In genomic region chr21:45256912-45257672, GRCh38 we compare ENCODE assay signal across 14 cellular contexts. TPM values are rescaled to one million over a fixed set of nuclear protein-coding genes. Genes with fewer than 3 reads are reported as not detected.
DNase-seq lines count a peak whose midpoint lies in the region; ATAC-seq, FAIRE-seq and TF ChIP-seq lines count a peak whose summit lies in the region.
"Had no signal": no experiment of that assay in that cellular context is flagged by ENCODE, and none has a peak within 500 bp of the region (broad histone marks: within the 10 kb centered on the region; RNA-seq: fewer than 3 reads in every experiment).

No MANE protein-coding gene starts in this region.

- no peak for TF ChIP-seq EP300 in GM12878 (IDR thresholded peaks at IDR 0.05; ENCODE audit: borderline replicate concordance in 1 of 2, control insufficient read depth in 1 of 2, low read depth in 2 of 2, low read length in 2 of 2)

- POLR2A ChIA-PET in IMR-90 (lab: Charles Lee; ENCODE audit: unreplicated experiment) (no interaction called here), GM12878 (lab: Charles Lee) (no interaction called here)

- H2AFZ ChIP-seq in IMR-90 (replicated peaks; ENCODE audit: low read length, poor library complexity) (no peak overlapping the region), GM12878 (ENCODE audit: control insufficient read depth, low read depth, low read length) (no peak overlapping the region)

- RAD21 ChIA-PET in GM12878 (lab: Charles Lee; ENCODE audit: unreplicated experiment), result no interaction called here

- 39% methylated on average over 7 of the region's 27 CpGs; no CpG with 5 or more reads in 1 of the 2 experiments for WGBS in IMR-90 (ENCODE audit: extremely low coverage in 2 of 2, insufficient read length in 1 of 2), 2 experiments
- 35% methylated on average over 26 of the region's 27 CpGs for WGBS in GM12878 (ENCODE audit: insufficient coverage, insufficient replicate concordance, low lambda C conversion rate, missing lambda C conversion rate)

- peak; percentile 18 for DNase-seq in AG20443 (ENCODE audit: low spot score)
- no peak for DNase-seq in IMR-90
- DNase-seq in GM12878 (ENCODE audit: low read depth, low spot score), result no peak
- peak; percentile 52 for DNase-seq in left kidney (ENCODE audit: low read depth, low spot score)
- no peak for DNase-seq in MV-4-11 (lab: John Stamatoyannopoulos, UW)
- DNase-seq in hippocampal formation (lab: John Stamatoyannopoulos, UW), result no peak
- no peak for DNase-seq in COLO668 (lab: John Stamatoyannopoulos, UW; ENCODE audit: unreplicated experiment)
- DNase-seq: activated CD4-positive, CD25-positive, alpha-beta regulatory T cell treated with anti-CD3 and anti-CD28 coated beads, Interleukin-2, amount 50 U/mL, for 72 hours; GDM1; NCI-H226 had no signal

- no peaks in the 10 kb centered on the region for H3K79me2 ChIP-seq in GM12878 (ENCODE audit: control insufficient read depth, insufficient read depth, low read length)

- CTCF ChIA-PET in IMR-90 (lab: Yijun Ruan, JAX) (interaction anchor here (0.7 kb wide), 1 partner anchor 117 kb away, joined by 4 read pairs; no protein-coding TSS in a partner anchor), GM12878 (lab: Yijun Ruan, JAX) (no interaction called here)

- no peak overlapping the region for H2AK9ac ChIP-seq in IMR-90 (replicated peaks; ENCODE audit: low read depth, low read length, poor library complexity)

- no peak for FAIRE-seq in GM12878 (lab: Jason Lieb, UNC)
- FAIRE-seq: H54 had no signal

- H4K91ac ChIP-seq in IMR-90 (ENCODE audit: insufficient read depth, low read depth, low read length), result no peak overlapping the region

- H4K8ac ChIP-seq in IMR-90 (ENCODE audit: low read depth in 2 of 2, low read length in 2 of 2), result no peak overlapping the region

- no peak overlapping the region for H4K5ac ChIP-seq in IMR-90 (ENCODE audit: low read depth, low read length)

- TF ChIP-seq RAD21 in IMR-90 (IDR thresholded peaks at IDR 0.05; ENCODE audit: low read length), result no peak
- TF ChIP-seq RAD21 in GM12878 (IDR thresholded peaks at IDR 0.05; ENCODE audit: insufficient read depth, low read depth, low read length), result no peak

- no peak overlapping the region for H2BK5ac ChIP-seq in IMR-90 (ENCODE audit: low read depth, low read length, poor library complexity, severe bottlenecking)

- H3K56ac ChIP-seq in IMR-90 (ENCODE audit: extremely low read depth, insufficient read depth, low read length), result no peak overlapping the region

- no peak for TF ChIP-seq CTCF in IMR-90 (conservative IDR thresholded peaks at IDR 0.05; ENCODE audit: low read depth, low read length)
- no peak for TF ChIP-seq CTCF in GM12878 (IDR thresholded peaks at IDR 0.05 in 2 of 3, conservative IDR thresholded peaks at IDR 0.05 in 1 of 3; ENCODE audit: control insufficient read depth in 2 of 3, extremely low read depth in 1 of 3, insufficient read depth in 1 of 3, low read depth in 3 of 3, low read length in 3 of 3)

- H2BK120ac ChIP-seq in IMR-90 (ENCODE audit: low read depth, low read length), result no peak overlapping the region

- H3K79me1 ChIP-seq in IMR-90 (ENCODE audit: low read depth in 1 of 2, low read length in 2 of 2), result no peaks in the 10 kb centered on the region

- no peak overlapping the region for H3K18ac ChIP-seq in IMR-90 (ENCODE audit: low read depth, low read length)

- H3K9me3 ChIP-seq in IMR-90 (ENCODE audit: control insufficient read depth, insufficient read depth, low read length) (no peaks in the 10 kb centered on the region), GM12878 (replicated peaks; ENCODE audit: control insufficient read depth, insufficient read depth, low read length) (no peaks in the 10 kb centered on the region)
- H3K9me3 ChIP-seq: tibial artery had no signal

- peaks cover 4% of the 10 kb centered on the region for H3K4me1 ChIP-seq in IMR-90 (ENCODE audit: control insufficient read depth, insufficient read depth, low read length)
- H3K4me1 ChIP-seq in GM12878 (ENCODE audit: control insufficient read depth, insufficient read depth, low read length), result no peaks in the 10 kb centered on the region

- no peak overlapping the region for H3K4me2 ChIP-seq in IMR-90 (ENCODE audit: low read depth, low read length)
- H3K4me2 ChIP-seq in GM12878 (ENCODE audit: control insufficient read depth, insufficient read depth), result no peak overlapping the region

- H4K20me1 ChIP-seq in IMR-90 (ENCODE audit: insufficient read depth, low read length) (peaks cover 3% of the 10 kb centered on the region; the same call in 1 of the 2 replicates), GM12878 (ENCODE audit: control insufficient read depth, insufficient read depth) (no peaks in the 10 kb centered on the region)

- no peak overlapping the region for H2BK15ac ChIP-seq in IMR-90 (ENCODE audit: low read depth, low read length)

- no peak overlapping the region for H3K9ac ChIP-seq in IMR-90 (ENCODE audit: low read depth, low read length)
- H3K9ac ChIP-seq in GM12878 (ENCODE audit: control insufficient read depth, insufficient read depth, low read length), result no peak overlapping the region

- H3K27me3 ChIP-seq in IMR-90 (ENCODE audit: control insufficient read depth, insufficient read depth, low read length) (peaks cover 21% of the 10 kb centered on the region), GM12878 (replicated peaks in 1 of 2; ENCODE audit: control insufficient read depth in 2 of 2, insufficient read depth in 2 of 2, low read length in 1 of 2) (no peaks in the 10 kb centered on the region)

- peaks cover 3% of the 10 kb centered on the region; the same call in 1 of the 2 replicates for H3K9me1 ChIP-seq in IMR-90 (ENCODE audit: insufficient read depth, low read length)

- SMC1A ChIA-PET in GM12878 (lab: Charles Lee; ENCODE audit: uncharacterized antibody, unreplicated experiment), result interaction anchor here (1.2 kb wide), 1 partner anchor 44 kb away, joined by 3 read pairs; no protein-coding TSS in a partner anchor

- H3K27ac ChIP-seq in IMR-90 (ENCODE audit: insufficient read depth, low read length) (no peak overlapping the region), GM12878 (ENCODE audit: control insufficient read depth, insufficient read depth) (no peak overlapping the region)
- H3K27ac ChIP-seq: dorsolateral prefrontal cortex, tibial artery had no signal

- intact Hi-C loops in IMR-90 (cut with micrococcal nuclease), result no loop called here
- intact Hi-C loops in GM12878 (cut with micrococcal nuclease; ENCODE audit: unreplicated experiment), result no loop called here

- dilution Hi-C loops in IMR-90 (cut with HindIII; ENCODE audit: low sequenced_read_pairs, unreplicated experiment), result no loop called here

- no peak overlapping the region for H3K14ac ChIP-seq in IMR-90 (replicated peaks; ENCODE audit: low read depth, low read length)

- TF ChIP-seq POLR2A in IMR-90 (IDR thresholded peaks at IDR 0.05; ENCODE audit: low read depth, low read length) (no peak), GM12878 (IDR thresholded peaks at IDR 0.05; ENCODE audit: low read depth, low read length) (no peak)

- H2AK5ac ChIP-seq in IMR-90 (ENCODE audit: low read depth, low read length), result peak overlapping the region; percentile 18; the same call in 1 of the 2 replicates

- H2BK20ac ChIP-seq in IMR-90 (ENCODE audit: low read depth, low read length), result no peak overlapping the region

- ATAC-seq in IMR-90 (ENCODE audit: low read depth) (peak; percentile 33), GM12878 (peak; percentile 38), GM18861 (IDR thresholded peaks at IDR 0.05; ENCODE audit: unreplicated experiment) (no peak)

- H3K4me3 ChIP-seq in IMR-90 (ENCODE audit: insufficient read depth, low read depth, low read length) (no peak overlapping the region), GM12878 (no peak overlapping the region)
- H3K4me3 ChIP-seq: dorsolateral prefrontal cortex, tibial artery had no signal

- no peak overlapping the region for H3K4ac ChIP-seq in IMR-90 (ENCODE audit: low read depth, low read length)

- H3K23ac ChIP-seq in IMR-90 (ENCODE audit: low read depth, low read length), result no peak overlapping the region

- H3K36me3 ChIP-seq in IMR-90 (ENCODE audit: control insufficient read depth, insufficient read depth, low read length) (peaks cover 3% of the 10 kb centered on the region; the same call in 1 of the 2 replicates), GM12878 (ENCODE audit: control insufficient read depth in 2 of 2, insufficient read depth in 2 of 2, low read length in 1 of 2) (no peaks in the 10 kb centered on the region; a peak in 1 of 4 replicates)
- H3K36me3 ChIP-seq: tibial artery had no signal

- no TSS peak for BruUV-seq in IMR-90 (replicated peaks; lab: Mats Ljungman, UMichigan)
- no TSS peak for BruUV-seq in GM12878 (replicated peaks; lab: Mats Ljungman, UMichigan)

- in situ Hi-C loops in IMR-90 (cut with MboI; ENCODE audit: low sequenced_read_pairs) (no loop called here), GM12878 (cut with MboI) (no loop called here)

TF ChIP-seq in IMR-90, 13 proteins besides CTCF, POLR2A, EP300 and RAD21 (continues in another document):
- TF ChIP-seq RFX5 (IDR thresholded peaks at IDR 0.05; ENCODE audit: low read depth, low read length) (no peak), FOS (IDR thresholded peaks at IDR 0.05; ENCODE audit: low read depth, low read length) (no peak), MAFK (IDR thresholded peaks at IDR 0.05; ENCODE audit: low read depth, low read length) (no peak)

TF ChIP-seq in GM12878, 131 proteins besides CTCF, POLR2A, EP300 and RAD21 (continues in another document):
- TF ChIP-seq SIN3A (IDR thresholded peaks at IDR 0.05; ENCODE audit: low read depth, low read length) (no peak), GATAD2B (conservative IDR thresholded peaks at IDR 0.05; ENCODE audit: low read depth) (no peak), YY1 (IDR thresholded peaks at IDR 0.05; ENCODE audit: low read depth, low read length) (no peak)

RNA-seq across cellular contexts. Expression of gene POFUT2, which starts 30.6 kb away (rescaled TPM):
- total RNA-seq in IMR-90 (2012; rRNA removed) (18.8 and 23.9 TPM in 2 replicates), GM12878 (2014; rRNA removed) (5.3 and 7.6 TPM in 2 replicates), GM12878 (2014; rRNA removed; fragmentation: Illumina TruSeq; extraction: Trizol) (3.6 and 4.5 TPM in 2 replicates), GM12878 (2021) (11.8 and 15.1 TPM in 2 replicates)
- polyA plus RNA-seq in IMR-90 (2012; rRNA removed) (58.5 and 59.3 TPM in 2 replicates), GM12878 (2011; rRNA removed) (8.0 and 9.1 TPM in 2 replicates), GM12878 (2014; fragmentation: Illumina TruSeq; extraction: Trizol) (4.7 and 8.0 TPM in 2 replicates), GM12878 (2014; fragmentation: Nextera tagmentation; extraction: Ambion mirVana) (1 to 10 TPM; 1.2 to 1.6 TPM), GM12878 (2014; rRNA removed) (12.2 and 12.7 TPM in 2 replicates), GM12878 (2016; fragmentation: Nextera tagmentation; extraction: Ambion mirVana) (1 to 10 TPM; 5.2 to 6.0 TPM)
- 46.5 and 53.6 TPM in 2 replicates for polyA plus RNA-seq in IMR-90 (2012; cell fraction: cytosol; rRNA removed)
- 236 and 251 TPM in 2 replicates for polyA plus RNA-seq in IMR-90 (2012; cell fraction: nucleus; rRNA removed; ENCODE audit: low replicate concordance)
- 49.9 and 52.0 TPM in 2 replicates for total RNA-seq in GM12878 (2013; cell fraction: nucleolus; rRNA removed)
- polyA plus RNA-seq in GM12878 (2011; ENCODE audit: low read depth), result 5.5 TPM
- 7.5 and 9.1 TPM in 2 replicates for polyA plus RNA-seq in GM12878 (2011; cell fraction: cytosol; rRNA removed)
- 97.7 and 118 TPM in 2 replicates for polyA plus RNA-seq in GM12878 (2011; cell fraction: nucleus; rRNA removed)
- polyA plus RNA-seq in GM12878 (2012), result 13.8 and 15.7 TPM in 2 replicates
- 6.0 and 9.5 TPM in 2 replicates for polyA minus RNA-seq in GM12878 (2011; rRNA and poly(A)+ RNA removed)
- 0.67 and 1.8 TPM in 2 replicates for polyA minus RNA-seq in GM12878 (2011; cell fraction: cytosol; rRNA and poly(A)+ RNA removed)
- polyA minus RNA-seq in GM12878 (2011; cell fraction: nucleus; rRNA and poly(A)+ RNA removed), result 19.7 and 22.3 TPM in 2 replicates

Comparison
In these comparisons a context has a peak if more than half of its experiments do, and no peak if none do; other contexts are left out.
1. DNase-seq: peak in AG20443 (single experiment) and left kidney (single experiment); none in IMR-90 (single experiment), GM12878 (single experiment), MV-4-11 (single experiment), hippocampal formation (0 of 2) and COLO668 (single experiment).